9 cellular contexts compared by ENCODE assay signal in genomic region chr6:30881987-30882763, GRCh38. TPM values are rescaled to one million over a fixed set of nuclear protein-coding genes. Genes with fewer than 3 reads are reported as not detected.
DNase-seq lines count a peak whose midpoint lies in the region; ATAC-seq and TF ChIP-seq lines count a peak whose summit lies in the region.
"Had no signal": no experiment of that assay in that cellular context is flagged by ENCODE, and none has a peak within 500 bp of the region (broad histone marks: within the 10 kb centered on the region; RNA-seq: fewer than 3 reads in every experiment).

No MANE protein-coding gene starts in this region.

- no peaks in the 10 kb centered on the region for H3K9me3 ChIP-seq in OCI-LY7 (ENCODE audit: low read length)
- no peaks in the 10 kb centered on the region for H3K9me3 ChIP-seq in fibroblast of lung (ENCODE audit: control insufficient read depth, insufficient read depth, low read depth, low read length)
- H3K9me3 ChIP-seq: right lobe of liver had no signal

- TF ChIP-seq CTCF in OCI-LY7 (conservative IDR thresholded peaks at IDR 0.05; ENCODE audit: low read length): no peak
- TF ChIP-seq CTCF in fibroblast of lung (conservative IDR thresholded peaks at IDR 0.05 in 1 of 2, IDR thresholded peaks at IDR 0.05 in 1 of 2; ENCODE audit: low read depth in 1 of 2, low read length in 2 of 2): no peak

- H3K4me2 ChIP-seq in OCI-LY7 (ENCODE audit: low read length) (peak overlapping the region; percentile 75), fibroblast of lung (ENCODE audit: extremely low read depth, insufficient read depth, low read length) (no peak overlapping the region)

- no peaks in the 10 kb centered on the region for H3K79me2 ChIP-seq in OCI-LY7 (ENCODE audit: insufficient read depth, low read depth, low read length)
- no peaks in the 10 kb centered on the region for H3K79me2 ChIP-seq in fibroblast of lung (ENCODE audit: control insufficient read depth, insufficient read depth, low read length)

- peak overlapping the region; percentile 85 for H3K27ac ChIP-seq in OCI-LY7 (ENCODE audit: low read depth, low read length, poor library complexity, severe bottlenecking)
- H3K27ac ChIP-seq in fibroblast of lung (ENCODE audit: insufficient read depth, low read length): no peak overlapping the region
- H3K27ac ChIP-seq: right lobe of liver had no signal

- H3K4me1 ChIP-seq in OCI-LY7 (ENCODE audit: insufficient read depth, low read length, poor library complexity, severe bottlenecking): peaks cover 51% of the 10 kb centered on the region
- peaks cover 23% of the 10 kb centered on the region for H3K4me1 ChIP-seq in fibroblast of lung (ENCODE audit: control insufficient read depth, extremely low read depth, insufficient read depth, low read length)

- no peak for ATAC-seq in HG03354 (IDR thresholded peaks at IDR 0.05; ENCODE audit: poor library complexity, severe bottlenecking, unreplicated experiment)
- ATAC-seq: right lobe of liver had no signal

- no peaks in the 10 kb centered on the region for H3K27me3 ChIP-seq in fibroblast of lung (ENCODE audit: control insufficient read depth, insufficient read depth, low read length)
- H3K27me3 ChIP-seq: right lobe of liver had no signal

- DNase-seq in COLO668 (lab: John Stamatoyannopoulos, UW; ENCODE audit: unreplicated experiment) (peak; percentile 46), OCI-LY7 (ENCODE audit: low spot score) (peak; percentile 48), fibroblast of lung (ENCODE audit: low read depth in 2 of 2) (peak; percentile 60 to 72), non-pigmented ciliary epithelial cell (ENCODE audit: low read depth) (peak; percentile 40), pons (ENCODE audit: low spot score) (no peak), GF-D8 (lab: John Stamatoyannopoulos, UW) (no peak)
- no peak for DNase-seq in stimulated activated CD4-positive, alpha-beta T cell treated with anti-CD3 and anti-CD28 coated beads, Interleukin-4, amount 100 ng/mL, for 24 hours

- H4K20me1 ChIP-seq in OCI-LY7 (ENCODE audit: insufficient read depth, low read length) (no peaks in the 10 kb centered on the region), fibroblast of lung (ENCODE audit: control insufficient read depth, extremely low read depth, insufficient read depth, low read length) (no peaks in the 10 kb centered on the region)

- intact Hi-C loops in OCI-LY7 (cut with micrococcal nuclease; ENCODE audit: unreplicated experiment): loop anchor here (10.0 kb wide), 1 partner anchor 207 kb away; the partner anchor contains the start of gene DHX16

- POLR2A ChIA-PET in OCI-LY7 (lab: Charles Lee): interaction anchor here (0.5 to 2.2 kb wide), 10 partner anchors 25 to 455 kb away, joined by 3 to 15 read pairs (median 4); partner anchors contain the start of genes GTF2H4 and VARS2

- H3K9ac ChIP-seq in fibroblast of lung (ENCODE audit: insufficient read depth, low read length): no peak overlapping the region

- H3K36me3 ChIP-seq in OCI-LY7 (ENCODE audit: insufficient read depth, low read length) (no peaks in the 10 kb centered on the region), fibroblast of lung (ENCODE audit: control insufficient read depth, insufficient read depth, low read length) (no peaks in the 10 kb centered on the region)
- H3K36me3 ChIP-seq: right lobe of liver had no signal

- CTCF ChIA-PET in OCI-LY7 (lab: Charles Lee; ENCODE audit: unreplicated experiment): interaction anchor here (0.6 to 1.6 kb wide), 4 partner anchors 33 to 262 kb away, joined by 3 to 5 read pairs (median 4); no protein-coding TSS in a partner anchor

- peak overlapping the region; percentile 68 for H3K4me3 ChIP-seq in OCI-LY7 (ENCODE audit: low read depth, low read length, poor library complexity, severe bottlenecking)
- no peak overlapping the region for H3K4me3 ChIP-seq in fibroblast of lung (replicated peaks in 1 of 4; ENCODE audit: control extremely low read depth in 1 of 4, insufficient read depth in 1 of 4, low read depth in 3 of 4, low read length in 4 of 4)
- H3K4me3 ChIP-seq: right lobe of liver had no signal

- H2AFZ ChIP-seq in OCI-LY7 (ENCODE audit: low read length): peak overlapping the region; percentile 27
- peak overlapping the region; percentile 56 for H2AFZ ChIP-seq in fibroblast of lung (ENCODE audit: low read length)

- BruUV-seq in OCI-LY7 (replicated peaks; lab: Mats Ljungman, UMichigan): no TSS peak

- H3K9me2 ChIP-seq in OCI-LY7 (ENCODE audit: insufficient read depth, low read length): no peaks in the 10 kb centered on the region

RNA-seq across cellular contexts. Expression of gene DDR1, which starts 2.1 kb away (rescaled TPM):
- 14.0 and 15.4 TPM in 2 replicates for total RNA-seq in OCI-LY7 (2014; rRNA removed; shearing (Covaris generic))
- 24.6 and 30.3 TPM in 2 replicates for total RNA-seq in OCI-LY7 (2022)
- 16.7 and 17.5 TPM in 2 replicates for total RNA-seq in fibroblast of lung
- 6.2 and 10.9 TPM in 2 replicates for polyA plus RNA-seq in fibroblast of lung
- polyA plus RNA-seq in fibroblast of lung (2012): 10.7 and 18.4 TPM in 2 replicates
- polyA minus RNA-seq in fibroblast of lung (ENCODE audit: low replicate concordance): 14.7 and 61.1 TPM in 2 replicates

RNA-seq across cellular contexts. Expression of gene GTF2H4, which starts 25.8 kb away (rescaled TPM):
- 30.5 and 38.4 TPM in 2 replicates for total RNA-seq in OCI-LY7 (2014; rRNA removed; shearing (Covaris generic))
- total RNA-seq in OCI-LY7 (2022): 45.8 and 48.7 TPM in 2 replicates
- 8.7 and 12.2 TPM in 2 replicates for total RNA-seq in fibroblast of lung
- 15.3 and 25.3 TPM in 2 replicates for polyA plus RNA-seq in fibroblast of lung
- polyA plus RNA-seq in fibroblast of lung (2012): 11.9 and 19.3 TPM in 2 replicates
- polyA minus RNA-seq in fibroblast of lung (ENCODE audit: low replicate concordance): 20.4 and 21.8 TPM in 2 replicates

RNA-seq across cellular contexts. Expression of gene VARS2, which starts 31.9 kb away (rescaled TPM):
- total RNA-seq in OCI-LY7 (2014; rRNA removed; shearing (Covaris generic)): 71.4 and 81.8 TPM in 2 replicates
- total RNA-seq in OCI-LY7 (2022): 98.9 and 105 TPM in 2 replicates
- 13.1 and 20.5 TPM in 2 replicates for total RNA-seq in fibroblast of lung
- polyA plus RNA-seq in fibroblast of lung: 6.8 and 11.4 TPM in 2 replicates
- 8.9 and 18.5 TPM in 2 replicates for polyA plus RNA-seq in fibroblast of lung (2012)
- 10.8 and 31.9 TPM in 2 replicates for polyA minus RNA-seq in fibroblast of lung (ENCODE audit: low replicate concordance)

RNA-seq across cellular contexts. Expression of gene SFTA2, which starts 49.8 kb away (rescaled TPM):
- total RNA-seq in OCI-LY7 (2014; rRNA removed; shearing (Covaris generic)): not detected in 2 replicates
- total RNA-seq in OCI-LY7 (2022): not detected in 2 replicates
- not detected in 2 replicates for total RNA-seq in fibroblast of lung
- not detected in 2 replicates for polyA plus RNA-seq in fibroblast of lung
- not detected in 2 replicates for polyA plus RNA-seq in fibroblast of lung (2012)
- not detected in 2 replicates for polyA minus RNA-seq in fibroblast of lung (ENCODE audit: low replicate concordance)
- total RNA-seq: right lobe of liver had no signal

RNA-seq across cellular contexts. Expression of gene MUCL3, which starts 58.6 kb away (rescaled TPM):
- total RNA-seq in OCI-LY7 (2014; rRNA removed; shearing (Covaris generic)): not detected in 2 replicates
- total RNA-seq in OCI-LY7 (2022) (not detected in 2 replicates), fibroblast of lung (not detected in 2 replicates)
- polyA plus RNA-seq in fibroblast of lung: 0.01 TPM in 1 of 2 replicates, not detected in the other
- not detected in 2 replicates for polyA plus RNA-seq in fibroblast of lung (2012)
- polyA minus RNA-seq in fibroblast of lung (ENCODE audit: low replicate concordance): not detected in 2 replicates
- total RNA-seq: right lobe of liver had no signal

Comparison
In these comparisons a context has a peak if more than half of its experiments do, and no peak if none do; other contexts are left out.
1. DNase-seq: peak in COLO668 (single experiment), OCI-LY7 (single experiment), fibroblast of lung (2 of 2) and non-pigmented ciliary epithelial cell (single experiment); none in stimulated activated CD4-positive, alpha-beta T cell treated with anti-CD3 and anti-CD28 coated beads, Interleukin-4, amount 100 ng/mL, for 24 hours (single experiment), pons (single experiment) and GF-D8 (single experiment).